In the genomic region with DNA sequence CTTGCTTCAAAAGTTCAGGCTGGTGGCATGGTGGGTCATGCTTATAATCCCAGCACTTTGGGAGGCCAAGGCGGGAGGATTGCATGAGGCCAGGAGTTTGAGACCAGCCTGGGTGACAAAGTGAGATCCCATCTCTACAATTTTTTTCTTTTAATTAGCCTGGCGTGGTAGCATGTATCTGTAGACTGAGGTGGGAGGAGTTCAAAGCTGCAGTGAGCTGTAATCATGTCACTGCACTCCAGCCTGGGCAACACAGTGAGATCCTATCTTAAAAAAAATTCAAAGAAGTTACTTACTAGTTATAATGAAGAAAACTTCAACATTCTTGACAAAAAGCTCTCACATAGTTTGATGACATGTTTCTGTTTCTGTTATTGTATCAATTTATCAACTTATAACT, we compare ENCODE assay signal across 1 cellular context.
TF ChIP-seq lines count a peak whose summit lies in the region.

No MANE protein-coding gene starts in this region.

TF ChIP-seq in K562, 482 proteins besides CTCF, POLR2A, EP300 and RAD21:
- TF ChIP-seq GTF2A2 (tag; IDR thresholded peaks at IDR 0.05) (no peak), ZNF121 (CRISPR knock-in tag; conservative IDR thresholded peaks at IDR 0.05) (peak; percentile 54), ATF1 (CRISPR knock-in tag; IDR thresholded peaks at IDR 0.05) (no peak), ATF1 (tag; IDR thresholded peaks at IDR 0.05) (no peak), RBM25 (IDR thresholded peaks at IDR 0.05; ENCODE audit: low read depth, low read length, severe bottlenecking) (peak; percentile 61)
